ENCODE assay signal across 40 cellular contexts in the genomic region with DNA sequence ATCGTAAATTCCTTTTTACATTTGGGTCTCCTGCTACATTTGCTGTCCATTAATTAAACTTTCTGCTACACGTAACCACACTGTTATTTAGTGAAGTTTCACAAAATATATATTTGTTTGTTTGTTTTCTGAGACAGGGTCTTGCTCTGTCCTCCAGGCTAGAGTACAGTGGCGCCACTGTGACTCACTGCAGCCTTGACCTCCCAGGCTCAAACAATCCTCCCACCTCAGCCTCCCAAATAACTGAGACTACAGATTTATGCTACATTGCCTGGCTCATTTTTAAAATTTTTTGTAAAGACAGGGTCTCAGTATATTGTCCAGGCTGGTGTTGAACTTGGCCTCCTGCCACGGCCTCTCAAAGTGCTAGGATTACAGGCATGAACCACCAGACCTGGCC.
"Had no signal": no experiment of that assay in that cellular context is flagged by ENCODE, and none has a peak within 500 bp of the region (broad histone marks: within the 10 kb centered on the region; RNA-seq: fewer than 3 reads in every experiment).

No MANE protein-coding gene starts in this region.

- H3K27me3 Mint-ChIP-seq: activated naive CD4-positive, alpha-beta T cell treated with anti-CD3 and anti-CD28 coated beads, Interleukin-2, amount 10 ng/mL, durations not matched to agents 7 days and 5 days; activated naive CD4-positive, alpha-beta T cell treated with anti-CD3 and anti-CD28 coated beads, Interleukin-2, amount 50 U/mL, for 24 hours; activated naive CD8-positive, alpha-beta T cell; activated naive CD8-positive, alpha-beta T cell treated with anti-CD3 and anti-CD28 coated beads for 36 hours; activated naive CD8-positive, alpha-beta T cell treated with anti-CD3 and anti-CD28 coated beads, Interleukin-2, amount 10 ng/mL, durations not matched to agents 7 days and 5 days; activated naive CD8-positive, alpha-beta T cell treated with anti-CD3 and anti-CD28 coated beads, Interleukin-2, amount 50 U/mL, for 24 hours; activated T-cell treated with anti-CD3 and anti-CD28 coated beads, Interleukin-2, amount 50 U/mL, for 24 hours; activated T-helper 17 cell treated with anti-CD3 and anti-CD28 coated beads, Interleukin-2, amount 50 U/mL, for 72 hours; brain; central memory CD8-positive, alpha-beta T cell had no signal

- H3K4me3 ChIP-seq: adrenal gland, ascending aorta, body of pancreas, breast epithelium, cardiac muscle cell had no signal

- H3K4me1 Mint-ChIP-seq: activated naive CD4-positive, alpha-beta T cell treated with anti-CD3 and anti-CD28 coated beads, Interleukin-2, amount 10 ng/mL, durations not matched to agents 7 days and 5 days; activated naive CD4-positive, alpha-beta T cell treated with anti-CD3 and anti-CD28 coated beads, Interleukin-2, amount 50 U/mL, for 24 hours; activated naive CD8-positive, alpha-beta T cell treated with anti-CD3 and anti-CD28 coated beads for 36 hours; activated naive CD8-positive, alpha-beta T cell treated with anti-CD3 and anti-CD28 coated beads, Interleukin-2, amount 50 U/mL, for 24 hours; brain had no signal

- H3K27me3 ChIP-seq: adrenal gland, ascending aorta, body of pancreas, brain microvascular endothelial cell, breast epithelium, cardiac muscle cell had no signal

- H3K36me3 ChIP-seq: breast epithelium had no signal

- H3K9me3 Mint-ChIP-seq: activated naive CD4-positive, alpha-beta T cell treated with anti-CD3 and anti-CD28 coated beads, Interleukin-2, amount 10 ng/mL, durations not matched to agents 7 days and 5 days; activated naive CD4-positive, alpha-beta T cell treated with anti-CD3 and anti-CD28 coated beads, Interleukin-2, amount 50 U/mL, for 24 hours; activated naive CD4-positive, alpha-beta T cell treated with anti-CD3 and anti-CD28 coated beads, Interleukin-2, amount 50 U/mL, for 72 hours; activated naive CD8-positive, alpha-beta T cell treated with anti-CD3 and anti-CD28 coated beads for 36 hours; activated naive CD8-positive, alpha-beta T cell treated with anti-CD3 and anti-CD28 coated beads, Interleukin-2, amount 10 ng/mL, durations not matched to agents 7 days and 5 days; activated naive CD8-positive, alpha-beta T cell treated with anti-CD3 and anti-CD28 coated beads, Interleukin-2, amount 50 U/mL, for 24 hours; activated T-cell treated with anti-CD3 and anti-CD28 coated beads, Interleukin-2, amount 50 U/mL, for 24 hours; activated T-cell treated with anti-CD3 and anti-CD28 coated beads, Interleukin-2, amount 50 U/mL, for 72 hours; activated T-helper 17 cell treated with anti-CD3 and anti-CD28 coated beads, Interleukin-2, amount 50 U/mL, for 72 hours; activated T-helper 2 cell treated with anti-CD3 and anti-CD28 coated beads, Interferon-gamma antibody, Interleukin-2, Interleukin-4, amounts not matched to agents 10 μg/mL and 5 μg/mL and 100 μg/mL, durations not matched to agents 14 hours and 24 hours and 36 hours; brain; central memory CD8-positive, alpha-beta T cell had no signal

- H3K9me3 ChIP-seq: adrenal gland, ascending aorta, body of pancreas, breast epithelium had no signal

- H3K27ac Mint-ChIP-seq: activated naive CD4-positive, alpha-beta T cell treated with anti-CD3 and anti-CD28 coated beads, Interleukin-2, amount 10 ng/mL, durations not matched to agents 7 days and 5 days; activated naive CD4-positive, alpha-beta T cell treated with anti-CD3 and anti-CD28 coated beads, Interleukin-2, amount 50 U/mL, for 24 hours; activated naive CD8-positive, alpha-beta T cell; activated naive CD8-positive, alpha-beta T cell treated with anti-CD3 and anti-CD28 coated beads for 36 hours; activated naive CD8-positive, alpha-beta T cell treated with anti-CD3 and anti-CD28 coated beads, Interleukin-2, amount 10 ng/mL, durations not matched to agents 7 days and 5 days; activated naive CD8-positive, alpha-beta T cell treated with anti-CD3 and anti-CD28 coated beads, Interleukin-2, amount 50 U/mL, for 24 hours; activated T-cell treated with anti-CD3 and anti-CD28 coated beads, Interleukin-2, amount 50 U/mL, for 24 hours; activated T-helper 1 cell treated with anti-CD3 and anti-CD28 coated beads, Interleukin-12 subunit alpha, Interleukin-12 subunit beta, Interleukin-2, Interleukin-4 antibody, amounts not matched to agents 30 ng/mL and 10 ng/mL and 1 ng/mL, durations not matched to agents 14 hours and 24 hours and 36 hours; activated T-helper 17 cell treated with anti-CD3 and anti-CD28 coated beads, Interleukin-2, amount 50 U/mL, for 72 hours; activated T-helper 2 cell treated with anti-CD3 and anti-CD28 coated beads, Interferon-gamma antibody, Interleukin-2, Interleukin-4, amounts not matched to agents 10 μg/mL and 5 μg/mL and 100 μg/mL, durations not matched to agents 14 hours and 24 hours and 36 hours; brain had no signal

- H3K4me1 ChIP-seq: adrenal gland, ascending aorta, body of pancreas, breast epithelium had no signal

- DNase-seq: activated effector memory CD4-positive, alpha-beta T cell treated with anti-CD3 and anti-CD28 coated beads, Interleukin-2, amount 50 U/mL, for 16 hours; activated effector memory CD4-positive, alpha-beta T cell treated with Interleukin-2 at 50 U/mL for 16 hours; activated gamma-delta T cell; activated gamma-delta T cell treated with Interleukin-2 at 50 U/mL for 16 hours; activated naive CD4-positive, alpha-beta T cell; activated naive CD4-positive, alpha-beta T cell treated with anti-CD3 and anti-CD28 coated beads, Interleukin-2, amount 10 ng/mL, durations not matched to agents 7 days and 5 days; activated naive CD4-positive, alpha-beta T cell treated with anti-CD3 and anti-CD28 coated beads, Interleukin-2, amount 50 U/mL, for 16 hours; activated naive CD4-positive, alpha-beta T cell treated with Interleukin-2 at 50 U/mL for 16 hours; activated naive CD8-positive, alpha-beta T cell treated with anti-CD3 and anti-CD28 coated beads for 36 hours; activated naive CD8-positive, alpha-beta T cell treated with anti-CD3 and anti-CD28 coated beads, Interleukin-2, amount 10 ng/mL, durations not matched to agents 7 days and 5 days; activated naive CD8-positive, alpha-beta T cell treated with anti-CD3 and anti-CD28 coated beads, Interleukin-2, amount 50 U/mL, for 24 hours; activated T-cell treated with anti-CD3 and anti-CD28 coated beads for 4 hours; activated T-cell treated with anti-CD3 and anti-CD28 coated beads, Interleukin-2, amount 50 U/mL, for 1 hour; activated T-cell treated with anti-CD3 and anti-CD28 coated beads, Interleukin-2, amount 50 U/mL, for 24 hours; activated T-cell treated with anti-CD3 and anti-CD28 coated beads, Interleukin-2, amount 50 U/mL, for 4 hours; activated T-cell treated with anti-CD3 and anti-CD28 coated beads, Interleukin-2, amount 50 U/mL, for 48 hours; activated T-cell treated with anti-CD3 and anti-CD28 coated beads, Interleukin-2, amount 50 U/mL, for 72 hours; adrenal gland; amniotic stem cell; amygdala; anterior cingulate cortex; aorta; brain microvascular endothelial cell; caudate nucleus; central memory CD4-positive, alpha-beta T cell; cerebellar nuclear complex had no signal

- ATAC-seq: activated naive CD4-positive, alpha-beta T cell treated with anti-CD3 and anti-CD28 coated beads, Interleukin-2, amount 50 U/mL, for 72 hours; activated naive CD8-positive, alpha-beta T cell treated with anti-CD3 and anti-CD28 coated beads, Interleukin-2, amount 50 U/mL, for 24 hours; activated T-cell treated with anti-CD3 and anti-CD28 coated beads, Interleukin-2, amount 50 U/mL, for 4 hours; activated T-cell treated with anti-CD3 and anti-CD28 coated beads, Interleukin-2, amount 50 U/mL, for 72 hours; activated T-helper 17 cell treated with anti-CD3 and anti-CD28 coated beads, Interleukin-2, amount 50 U/mL, for 72 hours; body of pancreas had no signal

- H3K4me3 Mint-ChIP-seq: activated naive CD4-positive, alpha-beta T cell treated with anti-CD3 and anti-CD28 coated beads, Interleukin-2, amount 10 ng/mL, durations not matched to agents 7 days and 5 days; activated naive CD4-positive, alpha-beta T cell treated with anti-CD3 and anti-CD28 coated beads, Interleukin-2, amount 50 U/mL, for 24 hours; activated naive CD8-positive, alpha-beta T cell; activated naive CD8-positive, alpha-beta T cell treated with anti-CD3 and anti-CD28 coated beads for 36 hours; activated naive CD8-positive, alpha-beta T cell treated with anti-CD3 and anti-CD28 coated beads, Interleukin-2, amount 10 ng/mL, durations not matched to agents 7 days and 5 days; activated naive CD8-positive, alpha-beta T cell treated with anti-CD3 and anti-CD28 coated beads, Interleukin-2, amount 50 U/mL, for 24 hours; activated T-cell treated with anti-CD3 and anti-CD28 coated beads, Interleukin-2, amount 50 U/mL, for 24 hours; activated T-cell treated with anti-CD3 and anti-CD28 coated beads, Interleukin-2, amount 50 U/mL, for 4 hours; activated T-cell treated with anti-CD3 and anti-CD28 coated beads, Interleukin-2, amount 50 U/mL, for 72 hours; activated T-helper 1 cell treated with anti-CD3 and anti-CD28 coated beads, Interleukin-12 subunit alpha, Interleukin-12 subunit beta, Interleukin-2, Interleukin-4 antibody, amounts not matched to agents 30 ng/mL and 10 ng/mL and 1 ng/mL, durations not matched to agents 14 hours and 24 hours and 36 hours; activated T-helper 17 cell treated with anti-CD3 and anti-CD28 coated beads, Interleukin-2, amount 50 U/mL, for 72 hours; brain; central memory CD8-positive, alpha-beta T cell had no signal

- FAIRE-seq: astrocyte, bronchial epithelial cell had no signal

- H3K27ac ChIP-seq: adrenal gland, ascending aorta, body of pancreas, brain microvascular endothelial cell, breast epithelium, cardiac muscle cell had no signal
